1 cellular context compared by ENCODE assay signal in genomic region chr9:32136700-32137339, GRCh38.
TF ChIP-seq lines count a peak whose summit lies in the region.

No MANE protein-coding gene starts in this region.

TF ChIP-seq in HepG2, 621 proteins besides CTCF, POLR2A, EP300 and RAD21 (continued from another document and continues in another):
- no peak for TF ChIP-seq ZNF761 (CRISPR knock-in tag; conservative IDR thresholded peaks at IDR 0.05)
- TF ChIP-seq JUN (CRISPR knock-in tag; IDR thresholded peaks at IDR 0.05): peak; percentile 88; the same call in 1 of the 2 replicates
- TF ChIP-seq MBD4 (IDR thresholded peaks at IDR 0.05; ENCODE audit: borderline replicate concordance, low read length): no peak
- TF ChIP-seq IRF2 (CRISPR knock-in tag; IDR thresholded peaks at IDR 0.05): peak; percentile 68
- TF ChIP-seq JUND (CRISPR knock-in tag; IDR thresholded peaks at IDR 0.05): peak; percentile 89
- TF ChIP-seq, protein P1, sequence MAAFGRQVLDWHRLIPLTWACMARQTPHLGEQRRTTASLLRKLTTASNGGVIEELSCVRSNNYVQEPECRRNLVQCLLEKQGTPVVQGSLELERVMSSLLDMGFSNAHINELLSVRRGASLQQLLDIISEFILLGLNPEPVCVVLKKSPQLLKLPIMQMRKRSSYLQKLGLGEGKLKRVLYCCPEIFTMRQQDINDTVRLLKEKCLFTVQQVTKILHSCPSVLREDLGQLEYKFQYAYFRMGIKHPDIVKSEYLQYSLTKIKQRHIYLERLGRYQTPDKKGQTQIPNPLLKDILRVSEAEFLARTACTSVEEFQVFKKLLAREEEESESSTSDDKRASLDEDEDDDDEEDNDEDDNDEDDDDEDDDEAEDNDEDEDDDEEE (CRISPR knock-in tag; IDR thresholded peaks at IDR 0.05): no peak
- no peak for TF ChIP-seq SP4 (CRISPR knock-in tag; IDR thresholded peaks at IDR 0.05)
- no peak for TF ChIP-seq LCORL (IDR thresholded peaks at IDR 0.05)
- TF ChIP-seq LCORL (CRISPR knock-in tag; IDR thresholded peaks at IDR 0.05): peak; percentile 82; the same call in 1 of the 2 replicates
- no peak for TF ChIP-seq TCF7L2 (IDR thresholded peaks at IDR 0.05; ENCODE audit: low read depth, low read length)
- TF ChIP-seq TFDP2 (CRISPR knock-in tag; IDR thresholded peaks at IDR 0.05): no peak
- no peak for TF ChIP-seq SP2 (CRISPR knock-in tag; IDR thresholded peaks at IDR 0.05)
- no peak for TF ChIP-seq ZBTB4 (CRISPR knock-in tag; IDR thresholded peaks at IDR 0.05; ENCODE audit: borderline replicate concordance)
- TF ChIP-seq ARNT2 (CRISPR knock-in tag; IDR thresholded peaks at IDR 0.05; ENCODE audit: low read depth): peak; percentile 76
- 0 out of 2 replicates have a peak, but pooled peaks have one; percentile 46 for TF ChIP-seq ZNF766 (CRISPR knock-in tag; IDR thresholded peaks at IDR 0.05; ENCODE audit: borderline replicate concordance)
- no peak for TF ChIP-seq TBP (CRISPR knock-in tag; IDR thresholded peaks at IDR 0.05)
- TF ChIP-seq ZNF674 (CRISPR knock-in tag; IDR thresholded peaks at IDR 0.05; ENCODE audit: low read depth): no peak
- TF ChIP-seq ATF3 (CRISPR knock-in tag; IDR thresholded peaks at IDR 0.05): peak; percentile 82
- TF ChIP-seq ZHX2 (IDR thresholded peaks at IDR 0.05; ENCODE audit: low read depth): no peak
- no peak for TF ChIP-seq ZHX2 (CRISPR knock-in tag; IDR thresholded peaks at IDR 0.05; ENCODE audit: borderline replicate concordance)
- TF ChIP-seq FIP1L1 (IDR thresholded peaks at IDR 0.05; ENCODE audit: borderline replicate concordance, insufficient read depth, low read depth, low read length): no peak
- TF ChIP-seq, protein P2, sequence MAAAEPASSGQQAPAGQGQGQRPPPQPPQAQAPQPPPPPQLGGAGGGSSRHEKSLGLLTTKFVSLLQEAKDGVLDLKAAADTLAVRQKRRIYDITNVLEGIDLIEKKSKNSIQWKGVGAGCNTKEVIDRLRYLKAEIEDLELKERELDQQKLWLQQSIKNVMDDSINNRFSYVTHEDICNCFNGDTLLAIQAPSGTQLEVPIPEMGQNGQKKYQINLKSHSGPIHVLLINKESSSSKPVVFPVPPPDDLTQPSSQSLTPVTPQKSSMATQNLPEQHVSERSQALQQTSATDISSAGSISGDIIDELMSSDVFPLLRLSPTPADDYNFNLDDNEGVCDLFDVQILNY (CRISPR knock-in tag; conservative IDR thresholded peaks at IDR 0.05): no peak
- no peak for TF ChIP-seq CENPBD1 (CRISPR knock-in tag; IDR thresholded peaks at IDR 0.05; ENCODE audit: borderline replicate concordance, low read depth)
- peak; percentile 94 for TF ChIP-seq ZNF264 (CRISPR knock-in tag; IDR thresholded peaks at IDR 0.05)
- no peak for TF ChIP-seq SNAPC2 (CRISPR knock-in tag; IDR thresholded peaks at IDR 0.05)
- peak; percentile 89 for TF ChIP-seq ZGPAT (CRISPR knock-in tag; IDR thresholded peaks at IDR 0.05)
- TF ChIP-seq KDM6A (CRISPR knock-in tag; IDR thresholded peaks at IDR 0.05; ENCODE audit: low read depth): no peak
- TF ChIP-seq ZBTB7A (CRISPR knock-in tag; IDR thresholded peaks at IDR 0.05): no peak
- TF ChIP-seq RAD51 (IDR thresholded peaks at IDR 0.05; ENCODE audit: borderline replicate concordance): no peak
- TF ChIP-seq, protein P3, sequence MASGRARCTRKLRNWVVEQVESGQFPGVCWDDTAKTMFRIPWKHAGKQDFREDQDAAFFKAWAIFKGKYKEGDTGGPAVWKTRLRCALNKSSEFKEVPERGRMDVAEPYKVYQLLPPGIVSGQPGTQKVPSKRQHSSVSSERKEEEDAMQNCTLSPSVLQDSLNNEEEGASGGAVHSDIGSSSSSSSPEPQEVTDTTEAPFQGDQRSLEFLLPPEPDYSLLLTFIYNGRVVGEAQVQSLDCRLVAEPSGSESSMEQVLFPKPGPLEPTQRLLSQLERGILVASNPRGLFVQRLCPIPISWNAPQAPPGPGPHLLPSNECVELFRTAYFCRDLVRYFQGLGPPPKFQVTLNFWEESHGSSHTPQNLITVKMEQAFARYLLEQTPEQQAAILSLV (CRISPR knock-in tag; IDR thresholded peaks at IDR 0.05; ENCODE audit: borderline replicate concordance): no peak
- no peak for TF ChIP-seq ZBTB40 (IDR thresholded peaks at IDR 0.05)
- peak; percentile 43; the same call in 1 of the 2 replicates for TF ChIP-seq ZBTB40 (CRISPR knock-in tag; IDR thresholded peaks at IDR 0.05)
